10 cellular contexts compared by ENCODE assay signal in genomic region chr9:137632432-137633161, GRCh38. TPM values are rescaled to one million over a fixed set of nuclear protein-coding genes. Genes with fewer than 3 reads are reported as not detected.
DNase-seq lines count a peak whose midpoint lies in the region; ATAC-seq and TF ChIP-seq lines count a peak whose summit lies in the region.
"Had no signal": no experiment of that assay in that cellular context is flagged by ENCODE, and none has a peak within 500 bp of the region (broad histone marks: within the 10 kb centered on the region; RNA-seq: fewer than 3 reads in every experiment).

No MANE protein-coding gene starts in this region.

- H3K4me1 ChIP-seq in right cardiac atrium (ENCODE audit: control insufficient read depth, insufficient read depth, low read length) (peaks cover 15% of the 10 kb centered on the region), upper lobe of right lung (peaks cover 45% of the 10 kb centered on the region)
- H3K4me1 ChIP-seq: SJSA1 had no signal

- H3K27me3 ChIP-seq in right cardiac atrium (ENCODE audit: control insufficient read depth, insufficient read depth) (no peaks in the 10 kb centered on the region), upper lobe of right lung (no peaks in the 10 kb centered on the region)
- H3K27me3 ChIP-seq: SJSA1 had no signal

- H3K4me3 ChIP-seq in right cardiac atrium (ENCODE audit: low read length) (no peak overlapping the region), upper lobe of right lung (no peak overlapping the region)
- H3K4me3 ChIP-seq: SJSA1 had no signal

- intact Hi-C loops in Right ventricle myocardium superior (cut with DNase I), result no loop called here
- intact Hi-C loops in cardiac septum (cut with DNase I), result no loop called here
- intact Hi-C loops in right cardiac atrium (cut with DNase I), result no loop called here
- intact Hi-C loops in upper lobe of right lung (cut with DNase I), result no loop called here

- no peak for DNase-seq in Right ventricle myocardium superior
- no peak for DNase-seq in cardiac septum (ENCODE audit: low spot score)
- no peak for DNase-seq in right cardiac atrium
- DNase-seq in upper lobe of right lung, result no peak
- DNase-seq in NCI-H1436 treated with DMSO at 0.1 percent for 48 hours (lab: John Stamatoyannopoulos, UW), result no peak
- DNase-seq: activated CD8-positive, alpha-beta T cell treated with anti-CD3 and anti-CD28 coated beads for 36 hours; KG1; stimulated activated CD4-positive, alpha-beta T cell treated with anti-CD3 and anti-CD28 coated beads, Interleukin-4, amount 100 ng/mL, for 1 hour had no signal

- 59% methylated on average over 20 of the region's 20 CpGs for WGBS in right cardiac atrium

- ATAC-seq in Right ventricle myocardium superior (ENCODE audit: poor library complexity) (peak; percentile 59), right cardiac atrium (peak; percentile 42 to 68), upper lobe of right lung (peak; percentile 19), GM21723 (IDR thresholded peaks at IDR 0.05; ENCODE audit: unreplicated experiment) (no peak)
- ATAC-seq: activated CD8-positive, alpha-beta T cell treated with anti-CD3 and anti-CD28 coated beads for 36 hours had no signal

- peak overlapping the region; percentile 12 for H3K27ac ChIP-seq in right cardiac atrium (ENCODE audit: low read length)
- peak overlapping the region; percentile 32 for H3K27ac ChIP-seq in upper lobe of right lung
- H3K27ac ChIP-seq: SJSA1 had no signal

- no peaks in the 10 kb centered on the region for H3K36me3 ChIP-seq in upper lobe of right lung
- H3K36me3 ChIP-seq: SJSA1 had no signal

- no peak for TF ChIP-seq CTCF in upper lobe of right lung (IDR thresholded peaks at IDR 0.05)

- H3K9me3 ChIP-seq in right cardiac atrium (ENCODE audit: control insufficient read depth, low read length) (no peaks in the 10 kb centered on the region), upper lobe of right lung (no peaks in the 10 kb centered on the region)
- H3K9me3 ChIP-seq: SJSA1 had no signal

RNA-seq across cellular contexts. Expression of gene EHMT1, which starts 13.8 kb away (rescaled TPM):
- total RNA-seq in Right ventricle myocardium superior (31.2 TPM), cardiac septum (39.8 TPM), right cardiac atrium (10 to 100 TPM; 34.8 to 38.6 (median 37.1) TPM), upper lobe of right lung (82.7 TPM)
- polyA plus RNA-seq in right cardiac atrium, result 23.3 TPM

RNA-seq across cellular contexts. Expression of gene ARRDC1, which starts 27.1 kb away (rescaled TPM):
- 15.7 TPM for total RNA-seq in Right ventricle myocardium superior
- total RNA-seq in cardiac septum, result 21.1 TPM
- total RNA-seq in right cardiac atrium, result 10 to 100 TPM; 13.7 to 24.3 (median 20.2) TPM
- polyA plus RNA-seq in right cardiac atrium, result 38.7 TPM
- total RNA-seq in upper lobe of right lung, result 69.1 TPM

RNA-seq across cellular contexts. Expression of gene ZMYND19, which starts 42.3 kb away (rescaled TPM):
- 12.0 TPM for total RNA-seq in Right ventricle myocardium superior
- 11.2 TPM for total RNA-seq in cardiac septum
- total RNA-seq in right cardiac atrium, result 1 to 10 TPM; 7.6 to 9.4 (median 9.0) TPM
- polyA plus RNA-seq in right cardiac atrium, result 9.5 TPM
- 18.3 TPM for total RNA-seq in upper lobe of right lung

RNA-seq across cellular contexts. Expression of gene DPH7, which starts 53.9 kb away (rescaled TPM):
- 18.6 TPM for total RNA-seq in Right ventricle myocardium superior
- total RNA-seq in cardiac septum, result 21.2 TPM
- 10 to 100 TPM; 17.8 to 28.1 (median 21.1) TPM for total RNA-seq in right cardiac atrium
- polyA plus RNA-seq in right cardiac atrium, result 20.5 TPM
- total RNA-seq in upper lobe of right lung, result 30.2 TPM
